In genomic region chr2:43041167-43041566, GRCh38 we compare ENCODE assay signal across 14 cellular contexts.
DNase-seq lines count a peak whose midpoint lies in the region; ATAC-seq and TF ChIP-seq lines count a peak whose summit lies in the region.
"Had no signal": no experiment of that assay in that cellular context is flagged by ENCODE, and none has a peak within 500 bp of the region (broad histone marks: within the 10 kb centered on the region; RNA-seq: fewer than 3 reads in every experiment).

No MANE protein-coding gene starts in this region.

- no peak for ATAC-seq in activated CD8-positive, alpha-beta memory T cell treated with anti-CD3 and anti-CD28 coated beads, Interleukin-2, amount 10 ng/mL, durations not matched to agents 7 days and 5 days

- no peaks in the 10 kb centered on the region for H3K9me3 Mint-ChIP-seq in activated CD8-positive, alpha-beta memory T cell treated with anti-CD3 and anti-CD28 coated beads, Interleukin-2, amount 10 ng/mL, durations not matched to agents 7 days and 5 days (ENCODE audit: low read depth)
- H3K9me3 Mint-ChIP-seq: activated CD8-positive, alpha-beta T cell treated with anti-CD3 and anti-CD28 coated beads for 36 hours had no signal

- WGBS in SK-N-SH (ENCODE audit: low lambda C conversion rate): 92% methylated on average over 3 of the region's 3 CpGs
- WGBS in hepatocyte (ENCODE audit: low lambda C conversion rate, missing lambda C conversion rate): 63% methylated on average over 3 of the region's 3 CpGs
- WGBS in smooth muscle cell (ENCODE audit: low lambda C conversion rate): 44% methylated on average over 3 of the region's 3 CpGs

- H4K20me1 ChIP-seq in SK-N-SH (ENCODE audit: insufficient read depth): no peaks in the 10 kb centered on the region
- H4K20me1 ChIP-seq in hepatocyte (ENCODE audit: insufficient read depth, poor library complexity, severe bottlenecking): no peaks in the 10 kb centered on the region
- H4K20me1 ChIP-seq in smooth muscle cell (ENCODE audit: low read depth): no peaks in the 10 kb centered on the region

- H3K4me1 ChIP-seq in SK-N-SH (ENCODE audit: control insufficient read depth in 1 of 2, insufficient read depth in 2 of 2, low read depth in 1 of 2, low read length in 1 of 2) (peaks cover 31 to 42% of the 10 kb centered on the region in 2 experiments; a peak in 3 of 4 replicates), hepatocyte (ENCODE audit: insufficient read depth) (peaks cover 76% of the 10 kb centered on the region), smooth muscle cell (ENCODE audit: low read depth) (peaks cover 27% of the 10 kb centered on the region)
- H3K4me1 ChIP-seq: prostate gland had no signal

- no peak for TF ChIP-seq EP300 in SK-N-SH (IDR thresholded peaks at IDR 0.05; ENCODE audit: borderline replicate concordance in 1 of 2, low read depth in 1 of 2, low read length in 1 of 2)

- H3K4me3 ChIP-seq in SK-N-SH (ENCODE audit: low read depth in 2 of 2, low read length in 1 of 2): no peak overlapping the region
- H3K4me3 ChIP-seq in hepatocyte: no peak overlapping the region
- no peak overlapping the region for H3K4me3 ChIP-seq in smooth muscle cell
- H3K4me3 ChIP-seq: MG63, prostate gland had no signal

- H3K27ac ChIP-seq in SK-N-SH (ENCODE audit: low read depth in 2 of 2, low read length in 1 of 2): peak overlapping the region; percentile 56 to 91
- peak overlapping the region; percentile 97 for H3K27ac ChIP-seq in hepatocyte
- H3K27ac ChIP-seq in smooth muscle cell (ENCODE audit: low read depth): peak overlapping the region; percentile 84

- H3K27me3 ChIP-seq in SK-N-SH (ENCODE audit: insufficient read depth) (no peaks in the 10 kb centered on the region), hepatocyte (no peaks in the 10 kb centered on the region), smooth muscle cell (ENCODE audit: low read depth) (no peaks in the 10 kb centered on the region)
- H3K27me3 ChIP-seq: MG63 had no signal

- H3K4me2 ChIP-seq in SK-N-SH: peak overlapping the region; percentile 76
- peak overlapping the region; percentile 50 for H3K4me2 ChIP-seq in hepatocyte
- peak overlapping the region; percentile 63 for H3K4me2 ChIP-seq in smooth muscle cell

- H3K27me3 Mint-ChIP-seq in activated CD8-positive, alpha-beta memory T cell treated with anti-CD3 and anti-CD28 coated beads, Interleukin-2, amount 10 ng/mL, durations not matched to agents 7 days and 5 days: peaks cover 13% of the 10 kb centered on the region
- H3K27me3 Mint-ChIP-seq: activated CD8-positive, alpha-beta T cell treated with anti-CD3 and anti-CD28 coated beads for 36 hours had no signal

- CTCF ChIA-PET in SK-N-SH (lab: Yijun Ruan, JAX): interaction anchor here (1.2 to 2.5 kb wide), 8 partner anchors 10 to 443 kb away, joined by 3 to 9 read pairs (median 6); no protein-coding TSS in a partner anchor
- CTCF ChIA-PET in activated CD8-positive, alpha-beta memory T cell treated with anti-CD3 and anti-CD28 coated beads, Interleukin-2, amount 10 ng/mL, durations not matched to agents 7 days and 5 days (lab: Charles Lee): no interaction called here

- POLR2A ChIA-PET in SK-N-SH (lab: Yijun Ruan, JAX): interaction anchor here (0.8 kb wide), 1 partner anchor 187 kb away, joined by 3 read pairs; no protein-coding TSS in a partner anchor

- TF ChIP-seq CTCF in SK-N-SH (IDR thresholded peaks at IDR 0.05): no peak
- no peak for TF ChIP-seq CTCF in hepatocyte (IDR thresholded peaks at IDR 0.05; ENCODE audit: poor library complexity)
- no peak for TF ChIP-seq CTCF in smooth muscle cell (IDR thresholded peaks at IDR 0.05; ENCODE audit: borderline replicate concordance, insufficient read depth, poor library complexity, severe bottlenecking)

- H3K36me3 Mint-ChIP-seq in activated CD8-positive, alpha-beta memory T cell treated with anti-CD3 and anti-CD28 coated beads, Interleukin-2, amount 10 ng/mL, durations not matched to agents 7 days and 5 days: no peaks in the 10 kb centered on the region

- H3K9me2 ChIP-seq in SK-N-SH (no peaks in the 10 kb centered on the region), hepatocyte (replicated peaks; ENCODE audit: insufficient read depth) (no peaks in the 10 kb centered on the region)

- 0 out of 2 replicates have a peak overlapping the region, but pooled peaks have one; percentile 9 for H2AFZ ChIP-seq in SK-N-SH (ENCODE audit: low read depth)
- no peak overlapping the region for H2AFZ ChIP-seq in hepatocyte
- no peak overlapping the region for H2AFZ ChIP-seq in smooth muscle cell (ENCODE audit: low read depth)

- peak overlapping the region; percentile 63 for H3K9ac ChIP-seq in SK-N-SH
- H3K9ac ChIP-seq in smooth muscle cell (ENCODE audit: low read depth): peak overlapping the region; percentile 33

- DNase-seq in GM03348 (ENCODE audit: low spot score) (peak; percentile 31), SK-N-SH (no peak), hepatocyte (ENCODE audit: low spot score) (peak; percentile 69), smooth muscle cell (lab: John Stamatoyannopoulos, UW; ENCODE audit: unreplicated experiment) (no peak), kidney glomerular epithelial cell (lab: John Stamatoyannopoulos, UW) (no peak), SHP77 treated with DMSO at 0.1 percent for 48 hours (lab: John Stamatoyannopoulos, UW) (no peak), DMS153 treated with DMSO at 0.1 percent for 48 hours (lab: John Stamatoyannopoulos, UW; ENCODE audit: unreplicated experiment) (no peak)
- no peak for DNase-seq in activated CD8-positive, alpha-beta memory T cell treated with anti-CD3 and anti-CD28 coated beads, Interleukin-2, amount 10 ng/mL, durations not matched to agents 7 days and 5 days
- DNase-seq: activated CD8-positive, alpha-beta T cell treated with anti-CD3 and anti-CD28 coated beads for 36 hours; activated naive CD4-positive, alpha-beta T cell; DMS79 treated with DMSO at 0.1 percent for 48 hours had no signal

- H3F3A ChIP-seq in SK-N-SH (replicated peaks; ENCODE audit: insufficient read depth) (peaks cover 24% of the 10 kb centered on the region), smooth muscle cell (ENCODE audit: low read depth) (no peaks in the 10 kb centered on the region)

- no peak for TF ChIP-seq RAD21 in SK-N-SH (IDR thresholded peaks at IDR 0.05; ENCODE audit: low read length)

- H3K36me3 ChIP-seq in SK-N-SH (replicated peaks in 1 of 2; ENCODE audit: control insufficient read depth in 1 of 2, insufficient read depth in 2 of 2, low read length in 1 of 2) (no peaks in the 10 kb centered on the region), hepatocyte (replicated peaks; ENCODE audit: insufficient read depth, low read depth) (no peaks in the 10 kb centered on the region), smooth muscle cell (ENCODE audit: low read depth) (no peaks in the 10 kb centered on the region)
- H3K36me3 ChIP-seq: MG63, prostate gland had no signal

- no peaks in the 10 kb centered on the region for H3K9me3 ChIP-seq in SK-N-SH
- H3K9me3 ChIP-seq in hepatocyte (ENCODE audit: low read depth): no peaks in the 10 kb centered on the region
- no peaks in the 10 kb centered on the region for H3K9me3 ChIP-seq in smooth muscle cell (replicated peaks; ENCODE audit: low read depth)
- H3K9me3 ChIP-seq: MG63, prostate gland had no signal

- H3K4me1 Mint-ChIP-seq in activated CD8-positive, alpha-beta memory T cell treated with anti-CD3 and anti-CD28 coated beads, Interleukin-2, amount 10 ng/mL, durations not matched to agents 7 days and 5 days: peaks cover 8% of the 10 kb centered on the region

- no peaks in the 10 kb centered on the region for H3K79me2 ChIP-seq in SK-N-SH (ENCODE audit: insufficient read depth)
- no peaks in the 10 kb centered on the region for H3K79me2 ChIP-seq in hepatocyte
- no peaks in the 10 kb centered on the region for H3K79me2 ChIP-seq in smooth muscle cell (ENCODE audit: low read depth)

- H3K27ac Mint-ChIP-seq in activated CD8-positive, alpha-beta memory T cell treated with anti-CD3 and anti-CD28 coated beads, Interleukin-2, amount 10 ng/mL, durations not matched to agents 7 days and 5 days: no peak overlapping the region
- H3K27ac Mint-ChIP-seq: activated CD8-positive, alpha-beta T cell treated with anti-CD3 and anti-CD28 coated beads for 36 hours; B cell had no signal

- H3K4me3 Mint-ChIP-seq in activated CD8-positive, alpha-beta memory T cell treated with anti-CD3 and anti-CD28 coated beads, Interleukin-2, amount 10 ng/mL, durations not matched to agents 7 days and 5 days: no peak overlapping the region
- H3K4me3 Mint-ChIP-seq: activated CD8-positive, alpha-beta T cell treated with anti-CD3 and anti-CD28 coated beads for 36 hours; B cell had no signal

TF ChIP-seq in SK-N-SH, 30 proteins besides CTCF, POLR2A, EP300 and RAD21 (continues in another document):
- TF ChIP-seq ZBTB33 (IDR thresholded peaks at IDR 0.05; ENCODE audit: borderline replicate concordance, low read depth) (no peak), JUND (IDR thresholded peaks at IDR 0.05) (no peak), FOSL2 (IDR thresholded peaks at IDR 0.05; ENCODE audit: borderline replicate concordance, low read depth) (no peak), YY1 (IDR thresholded peaks at IDR 0.05; ENCODE audit: low read depth) (no peak), NRF1 (IDR thresholded peaks at IDR 0.05; ENCODE audit: low read depth, low read length) (no peak), CHD2 (IDR thresholded peaks at IDR 0.05; ENCODE audit: low read length, partially characterized antibody) (no peak), FOXM1 (IDR thresholded peaks at IDR 0.05; ENCODE audit: low read depth) (no peak), USF2 (IDR thresholded peaks at IDR 0.05; ENCODE audit: borderline replicate concordance, low read depth, low read length) (no peak)

Comparison
In these comparisons a context has a peak if more than half of its experiments do, and no peak if none do; other contexts are left out.
1. DNase-seq: peak in GM03348 (single experiment) and hepatocyte (single experiment); none in SK-N-SH (single experiment), smooth muscle cell (single experiment), kidney glomerular epithelial cell (single experiment), SHP77 treated with DMSO at 0.1 percent for 48 hours (single experiment), activated CD8-positive, alpha-beta memory T cell treated with anti-CD3 and anti-CD28 coated beads, Interleukin-2, amount 10 ng/mL, durations not matched to agents 7 days and 5 days (single experiment) and DMS153 treated with DMSO at 0.1 percent for 48 hours (single experiment).
2. Peak in every context shown above with its lines, with median percentiles within 50 percentile points of each other: H3K27ac ChIP-seq and H3K4me2 ChIP-seq.